8 cellular contexts compared by ENCODE assay signal in genomic region chr3:17151598-17152373, GRCh38.
DNase-seq lines count a peak whose midpoint lies in the region; ATAC-seq and TF ChIP-seq lines count a peak whose summit lies in the region.
"Had no signal": no experiment of that assay in that cellular context is flagged by ENCODE, and none has a peak within 500 bp of the region (broad histone marks: within the 10 kb centered on the region; RNA-seq: fewer than 3 reads in every experiment).

No MANE protein-coding gene starts in this region.

- H3K36me3 Mint-ChIP-seq in naive B cell, result peaks cover 34 to 41% of the 10 kb centered on the region in 2 donors

- H3K4me3 ChIP-seq in vagina (no peak overlapping the region), PC-9 (no peak overlapping the region)
- H3K4me3 ChIP-seq: SK-N-MC had no signal

- no peak overlapping the region for H2AFZ ChIP-seq in PC-9

- no peaks in the 10 kb centered on the region for H3K9me3 ChIP-seq in vagina
- no peaks in the 10 kb centered on the region for H3K9me3 ChIP-seq in PC-9 (ENCODE audit: insufficient read depth, low read depth)

- no peaks in the 10 kb centered on the region for H3K4me1 ChIP-seq in vagina
- H3K4me1 ChIP-seq in PC-9 (replicated peaks; ENCODE audit: insufficient read depth), result no peaks in the 10 kb centered on the region

- intact Hi-C loops in vagina (cut with DNase I) (no loop called here), PC-9 (cut with micrococcal nuclease; ENCODE audit: unreplicated experiment) (no loop called here)

- no peaks in the 10 kb centered on the region for H3K27me3 ChIP-seq in vagina
- H3K27me3 ChIP-seq in PC-9 (ENCODE audit: insufficient read depth, low read depth), result no peaks in the 10 kb centered on the region

- no peaks in the 10 kb centered on the region for H3F3A ChIP-seq in PC-9 (ENCODE audit: insufficient read depth, low read depth)

- H3K4me3 Mint-ChIP-seq in naive B cell, result peak overlapping the region in 1 of 8 donors; percentile 10

- H3K4me2 ChIP-seq in PC-9, result no peak overlapping the region

- H3K27ac ChIP-seq in vagina (no peak overlapping the region), PC-9 (no peak overlapping the region)
- H3K27ac ChIP-seq: SK-N-MC had no signal

- no peaks in the 10 kb centered on the region for H3K27me3 Mint-ChIP-seq in naive B cell

- POLR2A ChIA-PET in PC-9 (lab: Charles Lee; ENCODE audit: unreplicated experiment), result interaction anchor here (0.8 kb wide), 1 partner anchor 37 kb away, joined by 7 read pairs; no protein-coding TSS in a partner anchor

- ATAC-seq in HG03521 (IDR thresholded peaks at IDR 0.05; ENCODE audit: unreplicated experiment), result peak; percentile 98
- ATAC-seq in naive B cell (ENCODE audit: low read depth in 2 of 2), result peak; percentile 11 to 49

- H3K79me2 ChIP-seq in PC-9 (ENCODE audit: low read depth), result no peaks in the 10 kb centered on the region

- DNase-seq in GM20000 (ENCODE audit: low spot score) (peak; percentile 88), naive B cell (no peak), vagina (ENCODE audit: extremely low spot score in 2 of 2) (no peak), PC-9 (no peak), amniotic stem cell (lab: John Stamatoyannopoulos, UW) (no peak)
- DNase-seq in activated CD8-positive, alpha-beta memory T cell treated with anti-CD3 and anti-CD28 coated beads, Interleukin-2, amount 50 U/mL, for 1 hour (ENCODE audit: extremely low read depth), result peak; percentile 70

- no peaks in the 10 kb centered on the region for H4K20me1 ChIP-seq in PC-9 (ENCODE audit: insufficient read depth)

- no TSS peak for BruUV-seq in PC-9 (replicated peaks; lab: Mats Ljungman, UMichigan)

- peak overlapping the region in 2 of 6 donors; percentile 56 to 60 for H3K27ac Mint-ChIP-seq in naive B cell

- peaks cover 2 to 26% (median 9%) of the 10 kb centered on the region in 7 donors for H3K9me3 Mint-ChIP-seq in naive B cell

- no peak for TF ChIP-seq POLR2A in vagina (IDR thresholded peaks at IDR 0.05)

- H3K4me1 Mint-ChIP-seq in naive B cell, result peaks cover 0 to 8% (median 4%) of the 10 kb centered on the region in 3 donors

- CTCF ChIA-PET in PC-9 (lab: Charles Lee), result interaction anchor here (0.5 kb wide), 1 partner anchor 1237 kb away, joined by 7 read pairs; no protein-coding TSS in a partner anchor

- H3K36me3 ChIP-seq in vagina, result peaks cover 0 to 33% of the 10 kb centered on the region in 2 donors
- H3K36me3 ChIP-seq in PC-9 (ENCODE audit: low read depth), result no peaks in the 10 kb centered on the region

- no peaks in the 10 kb centered on the region for H3K9me2 ChIP-seq in PC-9 (ENCODE audit: insufficient read depth)

- TF ChIP-seq CTCF in GM20000 (IDR thresholded peaks at IDR 0.05; ENCODE audit: extremely low read depth, missing control alignments) (no peak), vagina (IDR thresholded peaks at IDR 0.05) (no peak), PC-9 (conservative IDR thresholded peaks at IDR 0.05) (no peak)

Comparison
In these comparisons a context has a peak if more than half of its experiments do, and no peak if none do; other contexts are left out.
1. DNase-seq: peak in GM20000 (single experiment) and activated CD8-positive, alpha-beta memory T cell treated with anti-CD3 and anti-CD28 coated beads, Interleukin-2, amount 50 U/mL, for 1 hour (single experiment); none in naive B cell (single experiment), vagina (0 of 2), PC-9 (0 of 2) and amniotic stem cell (single experiment).